34 cellular contexts compared by ENCODE assay signal in the genomic region with DNA sequence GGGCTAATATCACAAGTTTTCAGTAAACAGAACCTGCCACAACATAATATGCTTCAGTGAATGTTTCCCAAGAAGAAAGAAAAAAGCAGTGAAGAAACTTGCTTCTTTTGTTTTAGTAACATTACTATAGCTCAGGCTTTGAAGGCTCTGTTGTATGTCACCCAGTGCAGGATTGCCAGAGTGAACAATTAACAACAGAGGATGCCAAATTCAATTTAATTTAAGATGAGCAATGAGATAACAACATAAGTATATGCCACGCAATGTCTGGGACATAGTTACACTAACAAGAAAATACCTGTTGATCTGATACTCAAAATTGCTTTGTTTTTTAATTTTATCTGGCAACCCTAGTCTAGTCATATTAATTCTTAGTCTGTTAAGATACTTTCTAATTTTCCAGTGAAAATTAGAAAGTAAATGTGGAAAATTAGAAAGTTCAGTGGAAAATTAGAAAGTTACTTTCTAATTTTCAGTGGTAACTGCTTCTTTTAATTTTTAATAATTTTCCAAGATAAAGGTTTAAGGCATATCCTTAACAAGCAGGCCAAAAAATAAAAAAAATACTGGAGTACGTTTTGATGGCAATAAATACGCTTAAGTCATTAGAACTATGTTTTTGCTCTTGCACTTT.
"Had no signal": no experiment of that assay in that cellular context is flagged by ENCODE, and none has a peak within 500 bp of the region (broad histone marks: within the 10 kb centered on the region; RNA-seq: fewer than 3 reads in every experiment).

No MANE protein-coding gene starts in this region.

- H3K27ac Mint-ChIP-seq: activated B cell treated with CpG ODN at 0.5 μM for 24 hours; activated CD8-positive, alpha-beta memory T cell treated with anti-CD3 and anti-CD28 coated beads, Interleukin-2, amount 10 ng/mL, durations not matched to agents 7 days and 5 days; activated CD8-positive, alpha-beta T cell treated with anti-CD3 and anti-CD28 coated beads for 36 hours; activated naive CD4-positive, alpha-beta T cell treated with anti-CD3 and anti-CD28 coated beads for 36 hours; activated naive CD4-positive, alpha-beta T cell treated with anti-CD3 and anti-CD28 coated beads, Interleukin-2, amount 50 U/mL, for 24 hours; activated naive CD8-positive, alpha-beta T cell treated with anti-CD3 and anti-CD28 coated beads for 36 hours; activated naive CD8-positive, alpha-beta T cell treated with anti-CD3 and anti-CD28 coated beads, Interleukin-2, amount 50 U/mL, for 24 hours; activated T-helper 1 cell treated with anti-CD3 and anti-CD28 coated beads, Interleukin-12 subunit alpha, Interleukin-12 subunit beta, Interleukin-2, Interleukin-4 antibody, amounts not matched to agents 30 ng/mL and 10 ng/mL and 1 ng/mL, durations not matched to agents 14 hours and 24 hours and 36 hours; activated T-helper 2 cell treated with anti-CD3 and anti-CD28 coated beads, Interferon-gamma antibody, Interleukin-2, Interleukin-4, amounts not matched to agents 10 μg/mL and 5 μg/mL and 100 μg/mL, durations not matched to agents 14 hours and 24 hours and 36 hours; T-helper 17 cell; T-helper 2 cell treated with Interferon-gamma antibody and Interleukin-4, amounts not matched to agents 5 μg/mL and 100 μg/mL, for 36 hours had no signal

- H3K36me3 Mint-ChIP-seq: activated CD8-positive, alpha-beta memory T cell treated with anti-CD3 and anti-CD28 coated beads, Interleukin-2, amount 10 ng/mL, durations not matched to agents 7 days and 5 days; activated naive CD4-positive, alpha-beta T cell treated with anti-CD3 and anti-CD28 coated beads, Interleukin-2, amount 50 U/mL, for 24 hours; activated naive CD8-positive, alpha-beta T cell treated with anti-CD3 and anti-CD28 coated beads for 36 hours; brain had no signal

- DNase-seq: activated B cell treated with CpG ODN at 0.5 μM for 24 hours; activated CD4-positive, alpha-beta T cell treated with anti-CD3 and anti-CD28 coated beads for 48 hours; activated CD4-positive, alpha-beta T cell treated with anti-CD3 and anti-CD28 coated beads, Interleukin-2, amount 50 U/mL, for 1 hour; activated CD4-positive, alpha-beta T cell treated with anti-CD3 and anti-CD28 coated beads, Interleukin-2, amount 50 U/mL, for 48 hours; activated CD8-positive, alpha-beta memory T cell treated with anti-CD3 and anti-CD28 coated beads, Interleukin-2, amount 10 ng/mL, durations not matched to agents 7 days and 5 days; activated CD8-positive, alpha-beta memory T cell treated with anti-CD3 and anti-CD28 coated beads, Interleukin-2, amount 50 U/mL, for 4 hours; activated CD8-positive, alpha-beta T cell treated with anti-CD3 and anti-CD28 coated beads for 36 hours; activated effector memory CD4-positive, alpha-beta T cell treated with anti-CD3 and anti-CD28 coated beads, Interleukin-2, amount 50 U/mL, for 16 hours; activated naive CD4-positive, alpha-beta T cell treated with anti-CD3 and anti-CD28 coated beads for 36 hours; activated naive CD8-positive, alpha-beta T cell treated with anti-CD3 and anti-CD28 coated beads for 36 hours; activated naive CD8-positive, alpha-beta T cell treated with anti-CD3 and anti-CD28 coated beads, Interleukin-2, amount 50 U/mL, for 24 hours; activated T-cell treated with anti-CD3 and anti-CD28 coated beads, Interleukin-2, amount 50 U/mL, for 1 hour; activated T-cell treated with anti-CD3 and anti-CD28 coated beads, Interleukin-2, amount 50 U/mL, for 48 hours; central memory CD4-positive, alpha-beta T cell; cerebellar nuclear complex; colonic mucosa; effector CD8-positive, alpha-beta T cell; esophagus squamous epithelium; foreskin melanocyte; heart right ventricle; T-helper 17 cell; T1000; WERI-Rb-1 had no signal

- H3K27ac ChIP-seq: ascending aorta, breast epithelium, cardiac muscle cell, colonic mucosa, epithelial cell of prostate, esophagus squamous epithelium, gastroesophageal sphincter, heart right ventricle, WERI-Rb-1 had no signal

- H3K27me3 Mint-ChIP-seq: activated B cell treated with CpG ODN at 0.5 μM for 24 hours; activated CD8-positive, alpha-beta memory T cell treated with anti-CD3 and anti-CD28 coated beads, Interleukin-2, amount 10 ng/mL, durations not matched to agents 7 days and 5 days; activated CD8-positive, alpha-beta T cell treated with anti-CD3 and anti-CD28 coated beads for 36 hours; activated naive CD4-positive, alpha-beta T cell treated with anti-CD3 and anti-CD28 coated beads, Interleukin-2, amount 50 U/mL, for 24 hours; activated naive CD8-positive, alpha-beta T cell treated with anti-CD3 and anti-CD28 coated beads for 36 hours; activated naive CD8-positive, alpha-beta T cell treated with anti-CD3 and anti-CD28 coated beads, Interleukin-2, amount 50 U/mL, for 24 hours; brain; T-helper 17 cell had no signal

- H3K36me3 ChIP-seq: ascending aorta, breast epithelium, cardiac muscle cell, colonic mucosa, esophagus squamous epithelium, gastroesophageal sphincter, heart right ventricle, WERI-Rb-1 had no signal

- H3K9me3 ChIP-seq: ascending aorta, colonic mucosa had no signal

- H3K4me3 ChIP-seq: ascending aorta, breast epithelium, cardiac muscle cell, colonic mucosa, esophagus squamous epithelium, gastroesophageal sphincter, heart right ventricle had no signal

- H3K4me3 Mint-ChIP-seq: activated B cell treated with CpG ODN at 0.5 μM for 24 hours; activated CD8-positive, alpha-beta memory T cell treated with anti-CD3 and anti-CD28 coated beads, Interleukin-2, amount 10 ng/mL, durations not matched to agents 7 days and 5 days; activated CD8-positive, alpha-beta T cell treated with anti-CD3 and anti-CD28 coated beads for 36 hours; activated naive CD4-positive, alpha-beta T cell treated with anti-CD3 and anti-CD28 coated beads for 36 hours; activated naive CD4-positive, alpha-beta T cell treated with anti-CD3 and anti-CD28 coated beads, Interleukin-2, amount 50 U/mL, for 24 hours; activated naive CD8-positive, alpha-beta T cell treated with anti-CD3 and anti-CD28 coated beads for 36 hours; activated naive CD8-positive, alpha-beta T cell treated with anti-CD3 and anti-CD28 coated beads, Interleukin-2, amount 50 U/mL, for 24 hours; activated T-helper 1 cell treated with anti-CD3 and anti-CD28 coated beads, Interleukin-12 subunit alpha, Interleukin-12 subunit beta, Interleukin-2, Interleukin-4 antibody, amounts not matched to agents 30 ng/mL and 10 ng/mL and 1 ng/mL, durations not matched to agents 14 hours and 24 hours and 36 hours; brain; T-helper 17 cell; T-helper 2 cell treated with Interferon-gamma antibody and Interleukin-4, amounts not matched to agents 5 μg/mL and 100 μg/mL, for 36 hours had no signal

- ATAC-seq: activated CD4-positive, CD25-positive, alpha-beta regulatory T cell treated with anti-CD3 and anti-CD28 coated beads, Interleukin-2, amount 50 U/mL, for 24 hours; activated CD8-positive, alpha-beta memory T cell treated with anti-CD3 and anti-CD28 coated beads, Interleukin-2, amount 10 ng/mL, durations not matched to agents 7 days and 5 days; activated CD8-positive, alpha-beta T cell treated with anti-CD3 and anti-CD28 coated beads for 36 hours; activated naive CD8-positive, alpha-beta T cell treated with anti-CD3 and anti-CD28 coated beads, Interleukin-2, amount 50 U/mL, for 24 hours; gastroesophageal sphincter; heart right ventricle; T-helper 17 cell had no signal

- H3K4me1 ChIP-seq: ascending aorta, breast epithelium, colonic mucosa, gastroesophageal sphincter, heart right ventricle had no signal

- H3K4me1 Mint-ChIP-seq: activated B cell treated with CpG ODN at 0.5 μM for 24 hours; activated CD8-positive, alpha-beta memory T cell treated with anti-CD3 and anti-CD28 coated beads, Interleukin-2, amount 10 ng/mL, durations not matched to agents 7 days and 5 days; activated naive CD4-positive, alpha-beta T cell treated with anti-CD3 and anti-CD28 coated beads, Interleukin-2, amount 50 U/mL, for 24 hours; activated naive CD8-positive, alpha-beta T cell treated with anti-CD3 and anti-CD28 coated beads for 36 hours; activated naive CD8-positive, alpha-beta T cell treated with anti-CD3 and anti-CD28 coated beads, Interleukin-2, amount 50 U/mL, for 24 hours; brain; T-helper 17 cell had no signal

- H3K9me3 Mint-ChIP-seq: activated naive CD4-positive, alpha-beta T cell treated with anti-CD3 and anti-CD28 coated beads, Interleukin-2, amount 50 U/mL, for 24 hours had no signal

- H3K27me3 ChIP-seq: ascending aorta, breast epithelium, cardiac muscle cell, colonic mucosa, esophagus squamous epithelium, gastroesophageal sphincter, heart right ventricle had no signal
